15 cellular contexts compared by ENCODE assay signal in the genomic region with DNA sequence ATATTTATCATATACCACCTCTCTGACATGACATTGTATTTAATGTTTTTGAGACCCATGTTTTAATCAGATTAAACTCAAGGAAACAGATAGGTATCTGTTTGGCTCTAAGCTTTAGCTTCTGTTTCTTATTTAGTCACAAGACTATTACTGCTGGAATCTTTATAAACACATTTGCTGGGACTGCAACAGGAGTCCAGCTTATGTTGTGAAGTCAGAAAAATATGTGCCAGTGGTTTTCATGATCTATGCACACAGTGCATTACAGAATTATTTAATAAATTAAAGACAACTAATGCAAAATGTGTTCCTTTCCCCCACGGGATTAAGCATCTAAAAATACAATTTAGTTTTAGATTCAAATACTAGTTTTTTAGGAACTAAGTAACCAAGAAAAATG.
"Had no signal": no experiment of that assay in that cellular context is flagged by ENCODE, and none has a peak within 500 bp of the region (broad histone marks: within the 10 kb centered on the region; RNA-seq: fewer than 3 reads in every experiment).

No MANE protein-coding gene starts in this region.

- H3K4me3 Mint-ChIP-seq: activated naive CD4-positive, alpha-beta T cell treated with anti-CD3 and anti-CD28 coated beads, Interleukin-2, amount 10 ng/mL, durations not matched to agents 7 days and 5 days; immature natural killer cell; mesothelial cell of epicardium; neural crest cell; stimulated activated naive CD8-positive, alpha-beta T cell treated with anti-CD3 and anti-CD28 coated beads, Interleukin-15, amount 100 ng/mL, for 72 hours; type B pancreatic cell had no signal

- H3K27me3 Mint-ChIP-seq: activated naive CD4-positive, alpha-beta T cell treated with anti-CD3 and anti-CD28 coated beads, Interleukin-2, amount 10 ng/mL, durations not matched to agents 7 days and 5 days; stimulated activated naive CD8-positive, alpha-beta T cell treated with anti-CD3 and anti-CD28 coated beads, Interleukin-15, amount 100 ng/mL, for 72 hours; type B pancreatic cell had no signal

- DNase-seq: activated CD4-positive, alpha-beta T cell treated with anti-CD3 and anti-CD28 coated beads, Interleukin-2, amount 50 U/mL, for 4 hours; activated naive CD4-positive, alpha-beta T cell treated with anti-CD3 and anti-CD28 coated beads, Interleukin-2, amount 10 ng/mL, durations not matched to agents 7 days and 5 days; activated T-cell treated with anti-CD3 and anti-CD28 coated beads for 4 hours; amniotic stem cell; heart left ventricle; immature natural killer cell; left colon; lower lobe of right lung; right lobe of liver; stimulated activated naive CD8-positive, alpha-beta T cell treated with anti-CD3 and anti-CD28 coated beads, Interleukin-15, amount 100 ng/mL, for 72 hours; T-helper 9 cell had no signal

- H3K9me3 ChIP-seq: heart left ventricle, lower lobe of right lung, prostate gland, right lobe of liver had no signal

- H3K27ac Mint-ChIP-seq: activated naive CD4-positive, alpha-beta T cell treated with anti-CD3 and anti-CD28 coated beads, Interleukin-2, amount 10 ng/mL, durations not matched to agents 7 days and 5 days; mesothelial cell of epicardium; stimulated activated naive CD8-positive, alpha-beta T cell treated with anti-CD3 and anti-CD28 coated beads, Interleukin-15, amount 100 ng/mL, for 72 hours; type B pancreatic cell had no signal

- ATAC-seq: heart left ventricle; left colon; lower lobe of right lung; right lobe of liver; stimulated activated naive CD8-positive, alpha-beta T cell treated with anti-CD3 and anti-CD28 coated beads, Interleukin-15, amount 100 ng/mL, for 72 hours had no signal

- H3K4me1 Mint-ChIP-seq: neural crest cell had no signal

- H3K9me3 Mint-ChIP-seq: activated naive CD4-positive, alpha-beta T cell treated with anti-CD3 and anti-CD28 coated beads, Interleukin-2, amount 10 ng/mL, durations not matched to agents 7 days and 5 days; immature natural killer cell had no signal
